In the genomic region with DNA sequence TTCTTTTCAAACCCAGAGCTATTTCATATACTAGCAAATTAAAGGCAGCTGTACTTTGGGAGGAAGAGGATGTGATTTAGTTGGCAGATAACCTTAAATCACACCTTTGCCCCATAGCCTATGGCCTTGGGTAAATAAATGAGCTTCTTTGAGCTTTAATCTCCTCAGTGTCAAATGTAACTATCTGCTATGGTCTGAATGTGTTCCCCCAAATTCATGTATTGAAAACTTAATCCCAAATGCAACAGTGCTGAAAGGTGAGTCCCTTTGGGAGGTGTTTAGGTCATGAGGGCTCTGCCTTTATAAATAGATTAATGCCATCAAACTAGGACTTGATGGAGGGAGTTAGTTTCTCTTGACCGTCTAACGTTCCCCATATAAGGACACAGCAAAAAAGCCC, we compare ENCODE assay signal across 1 cellular context.
TF ChIP-seq lines count a peak whose summit lies in the region.

No MANE protein-coding gene starts in this region.

TF ChIP-seq in GM23338, 12 proteins besides CTCF, POLR2A, EP300 and RAD21 (continued from another document):
- TF ChIP-seq REST (IDR thresholded peaks at IDR 0.05; ENCODE audit: unreplicated experiment), result no peak
- no peak for TF ChIP-seq EZH2phosphoT487 (IDR thresholded peaks at IDR 0.05; ENCODE audit: unreplicated experiment)
- TF ChIP-seq JUNB (IDR thresholded peaks at IDR 0.05; ENCODE audit: unreplicated experiment), result no peak
- TF ChIP-seq CREB1 (CRISPR knock-in tag; IDR thresholded peaks at IDR 0.05; ENCODE audit: low read depth), result no peak
- no peak for TF ChIP-seq NANOG (IDR thresholded peaks at IDR 0.05; ENCODE audit: borderline replicate concordance)
- TF ChIP-seq ETS1 (IDR thresholded peaks at IDR 0.05), result no peak
- TF ChIP-seq ZNF331 (CRISPR knock-in tag; IDR thresholded peaks at IDR 0.05; ENCODE audit: low read depth), result no peak
